Comparison of ENCODE assay signal across 21 cellular contexts in genomic region chr15:27989428-27989827, GRCh38.
DNase-seq lines count a peak whose midpoint lies in the region; ATAC-seq and TF ChIP-seq lines count a peak whose summit lies in the region.
"Had no signal": no experiment of that assay in that cellular context is flagged by ENCODE, and none has a peak within 500 bp of the region (broad histone marks: within the 10 kb centered on the region; RNA-seq: fewer than 3 reads in every experiment).

No MANE protein-coding gene starts in this region.

- H4K20me1 ChIP-seq in H9 (ENCODE audit: control insufficient read depth, insufficient read depth, insufficient read length): no peaks in the 10 kb centered on the region

- no peak overlapping the region for H2BK12ac ChIP-seq in H9 (ENCODE audit: insufficient read length, low read depth, low read length)

- H3K36me3 ChIP-seq in thyroid gland: no peaks in the 10 kb centered on the region

- H3K18ac ChIP-seq in H9 (ENCODE audit: insufficient read length, low read depth, low read length): no peak overlapping the region

- no peak overlapping the region for H3K27ac ChIP-seq in H9 (ENCODE audit: insufficient read length, low read depth, low read length)
- no peak overlapping the region for H3K27ac ChIP-seq in thyroid gland
- H3K27ac ChIP-seq: KMS-11 had no signal

- TF ChIP-seq POLR2A in thyroid gland (IDR thresholded peaks at IDR 0.05): no peak

- no peak overlapping the region for H4K91ac ChIP-seq in H9 (ENCODE audit: insufficient read length, low read depth, low read length)

- no peaks in the 10 kb centered on the region; a peak in 1 of 5 replicates for H3K9me3 Mint-ChIP-seq in H9
- H3K9me3 Mint-ChIP-seq: CD4-positive, alpha-beta T cell had no signal

- H2BK20ac ChIP-seq in H9 (ENCODE audit: low read depth, low read length, poor library complexity, severe bottlenecking): no peak overlapping the region

- H3K27me3 ChIP-seq in H9 (ENCODE audit: insufficient read depth, low read length): no peaks in the 10 kb centered on the region
- no peaks in the 10 kb centered on the region for H3K27me3 ChIP-seq in thyroid gland

- no peak overlapping the region for H2BK15ac ChIP-seq in H9 (ENCODE audit: low read depth, low read length)

- H3T11ph ChIP-seq in H9 (ENCODE audit: low read length): no peak overlapping the region

- WGBS in H9 (ENCODE audit: extremely low coverage, insufficient read length, low lambda C conversion rate): no CpG with 5 or more reads among the region's 13 CpGs
- WGBS in thyroid gland, 2 donors: 78 to 95% methylated on average over 11 to 13 of the region's 13 CpGs

- H3K9ac ChIP-seq in H9 (ENCODE audit: extremely low read depth, insufficient read length, low read length): no peak overlapping the region
- H3K9ac ChIP-seq: KMS-11 had no signal

- H4K8ac ChIP-seq in H9 (replicated peaks; ENCODE audit: insufficient read length, low read depth, low read length): no peak overlapping the region

- no peaks in the 10 kb centered on the region for H3K36me3 Mint-ChIP-seq in H9 (ENCODE audit: insufficient read depth in 1 of 3, low read depth in 3 of 3)

- H2BK120ac ChIP-seq in H9 (ENCODE audit: low read depth, low read length, poor library complexity, severe bottlenecking): no peak overlapping the region

- H3K4me1 ChIP-seq in H9 (ENCODE audit: insufficient read depth, low read length) (no peaks in the 10 kb centered on the region), thyroid gland (peaks cover 0 to 2% of the 10 kb centered on the region in 2 donors)

- H3K23ac ChIP-seq in H9 (ENCODE audit: insufficient read length, low read depth, low read length): no peak overlapping the region

- H3K56ac ChIP-seq in H9 (ENCODE audit: insufficient read length, low read depth, low read length): no peak overlapping the region

- H4K5ac ChIP-seq in H9 (ENCODE audit: insufficient read length, low read depth, low read length): no peak overlapping the region

- H3K79me2 ChIP-seq in H9 (ENCODE audit: insufficient read depth, low read length): no peaks in the 10 kb centered on the region

- no peak overlapping the region for H3K4me3 Mint-ChIP-seq in H9
- H3K4me3 Mint-ChIP-seq: CD4-positive, alpha-beta T cell had no signal

- H3K4me3 ChIP-seq in thyroid gland (replicated peaks in 1 of 3): no peak overlapping the region

- no peak overlapping the region for H3K27ac Mint-ChIP-seq in H9
- H3K27ac Mint-ChIP-seq: CD4-positive, alpha-beta T cell had no signal

- H3K27me3 Mint-ChIP-seq in H9 (ENCODE audit: low read depth): no peaks in the 10 kb centered on the region; the same call in 1 of the 2 replicates

- H3K4me2 ChIP-seq in H9 (ENCODE audit: insufficient read depth, insufficient read length, low read length): no peak overlapping the region
- H3K4me2 ChIP-seq: KMS-11 had no signal

- no peaks in the 10 kb centered on the region for H3K4me1 Mint-ChIP-seq in H9

- no peaks in the 10 kb centered on the region for H3K23me2 ChIP-seq in H9 (ENCODE audit: insufficient read length, low read depth, low read length, poor library complexity, severe bottlenecking)

- no peak overlapping the region for H2AK5ac ChIP-seq in H9 (ENCODE audit: insufficient read length, low read length)

- H3K79me1 ChIP-seq in H9 (ENCODE audit: insufficient read depth, low read depth, low read length, poor library complexity, severe bottlenecking): no peaks in the 10 kb centered on the region

- no peak overlapping the region for H3K14ac ChIP-seq in H9 (ENCODE audit: insufficient read depth, low read length)

- peak; percentile 29; the same call in 2 of the 3 replicates for TF ChIP-seq CTCF in H9 (conservative IDR thresholded peaks at IDR 0.05)
- TF ChIP-seq CTCF in thyroid gland (IDR thresholded peaks at IDR 0.05): no peak

- no peak overlapping the region for H2BK5ac ChIP-seq in H9 (ENCODE audit: insufficient read length, low read length)

- H3K4ac ChIP-seq in H9 (ENCODE audit: low read depth, low read length): no peak overlapping the region

- intact Hi-C loops in thyroid gland (cut with DNase I): no loop called here

- H3K9me3 ChIP-seq in H9 (ENCODE audit: control insufficient read depth, low read depth, low read length): no peaks in the 10 kb centered on the region
- no peaks in the 10 kb centered on the region for H3K9me3 ChIP-seq in thyroid gland

- DNase-seq in ELF-1 (ENCODE audit: low read depth, low spot score) (peak; percentile 17), H9 (no peak), astrocyte of the hippocampus (ENCODE audit: low read depth, low spot score) (peak; percentile 9), iPS-NIHi11 (ENCODE audit: low spot score) (peak; percentile 41), thyroid gland (no peak), iPS-NIHi7 (ENCODE audit: extremely low spot score) (no peak), NCI-H2029 treated with DMSO at 0.1 percent for 48 hours (lab: John Stamatoyannopoulos, UW) (no peak)
- DNase-seq: CD4-positive, alpha-beta T cell; COR-L47; DMS153; IMR-90; NCI-H1092 treated with DMSO at 0.1 percent for 48 hours; NCI-H1436 treated with DMSO at 0.1 percent for 48 hours; NCI-H1930; NCI-H2171 treated with DMSO at 0.1 percent for 48 hours; NCI-H446 treated with DMSO at 0.1 percent for 48 hours; NCI-H82; PC-3; Right ventricle myocardium superior had no signal

- no peak overlapping the region for H2AFZ ChIP-seq in H9 (ENCODE audit: low read length)

- ATAC-seq in GM21576 (IDR thresholded peaks at IDR 0.05; ENCODE audit: unreplicated experiment): no peak
- ATAC-seq: PC-3 had no signal

Comparison
In these comparisons a context has a peak if more than half of its experiments do, and no peak if none do; other contexts are left out.
1. DNase-seq: peak in ELF-1 (single experiment), astrocyte of the hippocampus (single experiment) and iPS-NIHi11 (single experiment); none in H9 (single experiment), thyroid gland (0 of 2), iPS-NIHi7 (single experiment) and NCI-H2029 treated with DMSO at 0.1 percent for 48 hours (single experiment).